Comparison of ENCODE assay signal across 1 cellular context in the genomic region with DNA sequence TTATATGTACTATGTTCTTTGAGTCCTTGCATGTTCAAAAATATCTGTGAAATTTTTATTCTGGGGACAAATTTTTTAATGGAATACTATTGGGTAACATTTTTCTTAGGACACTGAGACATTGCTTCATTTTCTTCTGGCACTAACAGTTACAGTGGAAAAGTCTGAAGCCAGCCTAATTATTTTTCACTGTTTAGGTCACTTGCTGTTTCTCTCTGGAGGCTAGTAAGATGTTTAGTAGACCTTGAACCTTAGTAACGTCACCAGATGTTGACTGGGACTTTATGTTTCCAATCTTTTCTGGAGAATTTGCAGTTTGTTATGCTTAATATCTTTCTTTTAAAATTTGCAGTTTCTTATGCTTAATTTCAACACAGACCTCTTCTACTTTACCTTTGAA.
TF ChIP-seq lines count a peak whose summit lies in the region.

No MANE protein-coding gene starts in this region.

TF ChIP-seq in endothelial cell of umbilical vein, 7 proteins besides CTCF, POLR2A, EP300 and RAD21:
- no peak for TF ChIP-seq POLR2AphosphoS5 (IDR thresholded peaks at IDR 0.05; ENCODE audit: insufficient read depth, low read depth, low read length)
- no peak for TF ChIP-seq JUN (IDR thresholded peaks at IDR 0.05; ENCODE audit: borderline replicate concordance, insufficient read depth, insufficient read length, low read depth)
- no peak for TF ChIP-seq MYC (IDR thresholded peaks at IDR 0.05; ENCODE audit: low read depth, low read length)
- no peak for TF ChIP-seq FOS (IDR thresholded peaks at IDR 0.05; ENCODE audit: borderline replicate concordance, insufficient read depth, low read length)
- no peak for TF ChIP-seq EZH2 (IDR thresholded peaks at IDR 0.05; ENCODE audit: borderline replicate concordance, low read depth, low read length, severe bottlenecking)
- TF ChIP-seq, protein P1, sequence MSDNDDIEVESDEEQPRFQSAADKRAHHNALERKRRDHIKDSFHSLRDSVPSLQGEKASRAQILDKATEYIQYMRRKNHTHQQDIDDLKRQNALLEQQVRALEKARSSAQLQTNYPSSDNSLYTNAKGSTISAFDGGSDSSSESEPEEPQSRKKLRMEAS (IDR thresholded peaks at IDR 0.05; ENCODE audit: insufficient read depth, insufficient read length), result no peak
- no peak for TF ChIP-seq GATA2 (IDR thresholded peaks at IDR 0.05; ENCODE audit: insufficient read depth, insufficient read length, low read depth, low read length)
